ENCODE assay signal across 8 cellular contexts in genomic region chr13:44142540-44142867, GRCh38.
A peak's percentile ranks its signal among the peaks of the same experiment; 100 is the strongest.
DNase-seq lines count a peak whose midpoint lies in the region; ATAC-seq and TF ChIP-seq lines count a peak whose summit lies in the region.

No MANE protein-coding gene starts in this region.

- peak overlapping the region; percentile 95 to 99 for H3K9ac ChIP-seq in liver (ENCODE audit: low read depth in 1 of 2, low read length in 2 of 2)

- H3K4me1 ChIP-seq in body of pancreas = peaks cover 25% of the 10 kb centered on the region
- peaks cover 0 to 23% (median 4%) of the 10 kb centered on the region in 4 donors for H3K4me1 ChIP-seq in liver (ENCODE audit: control insufficient read depth in 4 of 4, insufficient read depth in 4 of 4, low read length in 3 of 4)

- H3K4me3 Mint-ChIP-seq in activated T-cell treated with anti-CD3 and anti-CD28 coated beads, Interleukin-2, amount 50 U/mL, for 4 hours = peak overlapping the region; percentile 85
- H3K4me3 Mint-ChIP-seq in type B pancreatic cell = peak overlapping the region; percentile 96

- peak overlapping the region in 1 of 2 donors; percentile 14 for H3K4me3 ChIP-seq in body of pancreas
- peak overlapping the region; percentile 64 to 87 (median 81) for H3K4me3 ChIP-seq in liver (ENCODE audit: low read depth in 1 of 3, low read length in 3 of 3)

- no peak for DNase-seq in activated T-cell treated with anti-CD3 and anti-CD28 coated beads, Interleukin-2, amount 50 U/mL, for 4 hours
- no peak for DNase-seq in activated T-cell treated with anti-CD3 and anti-CD28 coated beads for 4 hours
- peak in 2 of 4 donors; percentile 16 to 18 for DNase-seq in body of pancreas
- no peak for DNase-seq in type B pancreatic cell (ENCODE audit: extremely low spot score, unreplicated experiment)
- DNase-seq in NCI-H2029 treated with DMSO at 0.1 percent for 48 hours (lab: John Stamatoyannopoulos, UW) = no peak

- H3K9me3 ChIP-seq in body of pancreas (no peaks in the 10 kb centered on the region), liver (ENCODE audit: control insufficient read depth in 4 of 4, low read length in 3 of 4) (no peaks in the 10 kb centered on the region)

- H3K4me1 Mint-ChIP-seq in activated T-cell treated with anti-CD3 and anti-CD28 coated beads, Interleukin-2, amount 50 U/mL, for 4 hours (ENCODE audit: low read depth) = peaks cover 15% of the 10 kb centered on the region
- peaks cover 20% of the 10 kb centered on the region for H3K4me1 Mint-ChIP-seq in type B pancreatic cell (ENCODE audit: unreplicated experiment)

- H3K27ac ChIP-seq in body of pancreas = peak overlapping the region; percentile 76 to 97 (median 80)
- peak overlapping the region; percentile 85 to 95 for H3K27ac ChIP-seq in liver (ENCODE audit: low read depth in 1 of 2, low read length in 2 of 2)

- no peaks in the 10 kb centered on the region for H3K27me3 Mint-ChIP-seq in activated T-cell treated with anti-CD3 and anti-CD28 coated beads, Interleukin-2, amount 50 U/mL, for 4 hours (ENCODE audit: low read depth)
- H3K27me3 Mint-ChIP-seq in type B pancreatic cell = no peaks in the 10 kb centered on the region

- TF ChIP-seq RAD21 in liver (IDR thresholded peaks at IDR 0.05) = no peak

- TF ChIP-seq POLR2A in body of pancreas (IDR thresholded peaks at IDR 0.05) = no peak

- ATAC-seq in activated T-cell treated with anti-CD3 and anti-CD28 coated beads, Interleukin-2, amount 50 U/mL, for 4 hours = peak in 1 of 2 donors; percentile 1
- ATAC-seq in body of pancreas = peak; percentile 6
- no peak for ATAC-seq in HG03457 (IDR thresholded peaks at IDR 0.05; ENCODE audit: unreplicated experiment)
- no peak for ATAC-seq in HG02884 (IDR thresholded peaks at IDR 0.05; ENCODE audit: unreplicated experiment)

- TF ChIP-seq CTCF in body of pancreas (IDR thresholded peaks at IDR 0.05) (no peak), liver (IDR thresholded peaks at IDR 0.05; ENCODE audit: low read depth, low read length, missing input control) (no peak), type B pancreatic cell (conservative IDR thresholded peaks at IDR 0.05) (peak; percentile 12)

- intact Hi-C loops in body of pancreas (cut with DNase I) = no loop called here

- no peaks in the 10 kb centered on the region for H3K36me3 Mint-ChIP-seq in activated T-cell treated with anti-CD3 and anti-CD28 coated beads, Interleukin-2, amount 50 U/mL, for 4 hours (ENCODE audit: insufficient read depth)
- no peaks in the 10 kb centered on the region for H3K36me3 Mint-ChIP-seq in type B pancreatic cell

- peak overlapping the region; percentile 94 for H3K27ac Mint-ChIP-seq in type B pancreatic cell

- H3K9me3 Mint-ChIP-seq in activated T-cell treated with anti-CD3 and anti-CD28 coated beads, Interleukin-2, amount 50 U/mL, for 4 hours = no peaks in the 10 kb centered on the region
- no peaks in the 10 kb centered on the region for H3K9me3 Mint-ChIP-seq in type B pancreatic cell

- H3K27me3 ChIP-seq in body of pancreas (no peaks in the 10 kb centered on the region), liver (ENCODE audit: control insufficient read depth in 4 of 4, insufficient read depth in 4 of 4, low read length in 3 of 4) (no peaks in the 10 kb centered on the region)

- H3K36me3 ChIP-seq in body of pancreas (replicated peaks in 1 of 2; ENCODE audit: insufficient read depth in 1 of 2, low read depth in 2 of 2) (no peaks in the 10 kb centered on the region), liver (ENCODE audit: control insufficient read depth in 4 of 4, insufficient read depth in 3 of 4, low read depth in 1 of 4, low read length in 3 of 4) (peaks cover 0 to 3% (median 0%) of the 10 kb centered on the region in 4 donors)

- 1 to 5% methylated on average over 7 of the region's 7 CpGs for whole genome bisulfite sequencing in body of pancreas, 2 donors
- WGBS in liver = 3% methylated on average over 7 of the region's 7 CpGs

TF ChIP-seq in liver, 16 proteins besides CTCF, POLR2A, EP300 and RAD21:
- TF ChIP-seq RXRA (IDR thresholded peaks at IDR 0.05) (no peak), MAX (IDR thresholded peaks at IDR 0.05) (peak; percentile 18)
